Comparison of ENCODE assay signal across 2 cellular contexts in genomic region chr22:21702094-21702493, GRCh38.
A peak's percentile ranks its signal among the peaks of the same experiment; 100 is the strongest.
TF ChIP-seq lines count a peak whose summit lies in the region.

No MANE protein-coding gene starts in this region.

TF ChIP-seq in HepG2, 621 proteins besides CTCF, POLR2A, EP300 and RAD21:
- TF ChIP-seq POLR2G (IDR thresholded peaks at IDR 0.05; ENCODE audit: low read depth, low read length), result peak; percentile 15; the same call in 1 of the 2 replicates
- TF ChIP-seq AGO2 (optimal IDR thresholded peaks at IDR 0.05; ENCODE audit: low read depth, low read length), result peak; percentile 54
- TF ChIP-seq CREBL2 (CRISPR knock-in tag; IDR thresholded peaks at IDR 0.05; ENCODE audit: borderline replicate concordance), result no peak
TF ChIP-seq in HepG2: peak in this region for 2.

TF ChIP-seq in WTC11, 78 proteins besides CTCF, POLR2A, EP300 and RAD21:
- TF ChIP-seq ZNF219 (CRISPR knock-in tag; IDR thresholded peaks at IDR 0.05; ENCODE audit: borderline replicate concordance) (no peak), ARID4B (CRISPR knock-in tag; IDR thresholded peaks at IDR 0.05; ENCODE audit: borderline replicate concordance) (no peak), ATF2 (CRISPR knock-in tag; IDR thresholded peaks at IDR 0.05; ENCODE audit: borderline replicate concordance, low read depth) (no peak), CBFB (CRISPR knock-in tag; IDR thresholded peaks at IDR 0.05; ENCODE audit: low read depth) (no peak), TEAD1 (CRISPR knock-in tag; IDR thresholded peaks at IDR 0.05) (no peak), ELF4 (CRISPR knock-in tag; IDR thresholded peaks at IDR 0.05; ENCODE audit: low read depth) (no peak), HMGXB4 (CRISPR knock-in tag; IDR thresholded peaks at IDR 0.05) (no peak), FOXJ3 (CRISPR knock-in tag; IDR thresholded peaks at IDR 0.05; ENCODE audit: borderline replicate concordance) (no peak), ZNF138 (CRISPR knock-in tag; conservative IDR thresholded peaks at IDR 0.05) (no peak), MYBL2 (CRISPR knock-in tag; IDR thresholded peaks at IDR 0.05) (no peak), GABPB1 (CRISPR knock-in tag; IDR thresholded peaks at IDR 0.05) (no peak), NFATC4 (CRISPR knock-in tag; IDR thresholded peaks at IDR 0.05) (no peak), MAX (CRISPR knock-in tag; IDR thresholded peaks at IDR 0.05) (no peak), E2F4 (CRISPR knock-in tag; IDR thresholded peaks at IDR 0.05; ENCODE audit: borderline replicate concordance, low read depth) (no peak), FOXP4 (CRISPR knock-in tag; IDR thresholded peaks at IDR 0.05) (no peak), FOXP1 (CRISPR knock-in tag; IDR thresholded peaks at IDR 0.05; ENCODE audit: borderline replicate concordance) (no peak), IRF1 (CRISPR knock-in tag; IDR thresholded peaks at IDR 0.05) (no peak), TCF7 (CRISPR knock-in tag; IDR thresholded peaks at IDR 0.05; ENCODE audit: low read depth) (no peak)
